ENCODE assay signal across 16 cellular contexts in genomic region chr14:31092160-31092708, GRCh38.
"Had no signal": no experiment of that assay in that cellular context is flagged by ENCODE, and none has a peak within 500 bp of the region (broad histone marks: within the 10 kb centered on the region; RNA-seq: fewer than 3 reads in every experiment).

No MANE protein-coding gene starts in this region.

- H2AFZ ChIP-seq: parathyroid adenoma had no signal

- H3K27me3 ChIP-seq: gastroesophageal sphincter, neutrophil had no signal

- FAIRE-seq: astrocyte had no signal

- H3K4me1 ChIP-seq: parathyroid adenoma had no signal

- H3K9me3 ChIP-seq: gastroesophageal sphincter, neutrophil had no signal

- H3K27ac ChIP-seq: neutrophil, parathyroid adenoma had no signal

- H3K4me3 ChIP-seq: gastroesophageal sphincter had no signal

- H3K79me2 ChIP-seq: parathyroid adenoma had no signal

- H3K9ac ChIP-seq: parathyroid adenoma had no signal

- ATAC-seq: activated CD4-positive, CD25-positive, alpha-beta regulatory T cell treated with anti-CD3 and anti-CD28 coated beads, Interleukin-2, amount 50 U/mL, for 24 hours; gastroesophageal sphincter; natural killer cell; stimulated activated memory B cell treated with anti-CD40 and anti-IgM and Interleukin-4, amounts not matched to agents 10 μg/mL and 1 μg/mL and 100 μg/mL, for 72 hours; T-cell had no signal

- DNase-seq: activated CD4-positive, alpha-beta T cell treated with anti-CD3 and anti-CD28 coated beads, Interleukin-2, amount 50 U/mL, for 1 hour; activated CD8-positive, alpha-beta memory T cell treated with anti-CD3 and anti-CD28 coated beads for 24 hours; activated naive CD4-positive, alpha-beta T cell treated with anti-CD3 and anti-CD28 coated beads for 36 hours; islet precursor cell; natural killer cell; stimulated activated CD4-positive, alpha-beta T cell treated with anti-CD3 and anti-CD28 coated beads, Interleukin-2, amount 100 ng/mL, for 48 hours; substantia nigra; T-cell; T-helper 9 cell; trophoblast cell had no signal
